In genomic region chr10:96832721-96833219, GRCh38 we compare ENCODE assay signal across 8 cellular contexts. TPM values are rescaled to one million over a fixed set of nuclear protein-coding genes. Genes with fewer than 3 reads are reported as not detected.
DNase-seq lines count a peak whose midpoint lies in the region; TF ChIP-seq lines count a peak whose summit lies in the region.

No MANE protein-coding gene starts in this region.

- no peak overlapping the region for H2AK5ac ChIP-seq in H9 (ENCODE audit: insufficient read length, low read length)

- H3K36me3 ChIP-seq in ascending aorta (no peaks in the 10 kb centered on the region), hepatocyte (replicated peaks; ENCODE audit: insufficient read depth, low read depth) (no peaks in the 10 kb centered on the region), vagina (no peaks in the 10 kb centered on the region)

- no peaks in the 10 kb centered on the region for H3K9me3 Mint-ChIP-seq in H9

- H3K4me3 Mint-ChIP-seq in H9: peak overlapping the region; percentile 84 to 88

- H2BK20ac ChIP-seq in H9 (ENCODE audit: low read depth, low read length, poor library complexity, severe bottlenecking): no peak overlapping the region

- H3K36me3 Mint-ChIP-seq in H9 (ENCODE audit: insufficient read depth in 1 of 3, low read depth in 3 of 3): peaks cover 5 to 17% (median 10%) of the 10 kb centered on the region in 3 experiments; a peak in 6 of 7 replicates

- H3K4me3 ChIP-seq in ascending aorta (peak overlapping the region; percentile 71 to 92), hepatocyte (peak overlapping the region; percentile 51), vagina (peak overlapping the region; percentile 70 to 96)

- peaks cover 40% of the 10 kb centered on the region in 2 experiments for H3K4me1 Mint-ChIP-seq in H9

- no peak overlapping the region for H4K5ac ChIP-seq in H9 (ENCODE audit: insufficient read length, low read depth, low read length)

- H3K27me3 ChIP-seq in H9 (ENCODE audit: insufficient read depth, low read length) (no peaks in the 10 kb centered on the region), ascending aorta (no peaks in the 10 kb centered on the region), hepatocyte (no peaks in the 10 kb centered on the region), vagina (no peaks in the 10 kb centered on the region)

- no peak overlapping the region for H2BK5ac ChIP-seq in H9 (ENCODE audit: insufficient read length, low read length)

- H2AFZ ChIP-seq in H9 (ENCODE audit: low read length) (no peak overlapping the region), hepatocyte (peak overlapping the region; percentile 6)

- peaks cover under 1% of the 10 kb centered on the region; the same call in 1 of the 2 replicates for H3K27me3 Mint-ChIP-seq in H9 (ENCODE audit: low read depth)

- H4K20me1 ChIP-seq in H9 (ENCODE audit: control insufficient read depth, insufficient read depth, insufficient read length): no peaks in the 10 kb centered on the region
- H4K20me1 ChIP-seq in hepatocyte (ENCODE audit: insufficient read depth, poor library complexity, severe bottlenecking): peaks cover 43% of the 10 kb centered on the region

- no peak overlapping the region for H2BK12ac ChIP-seq in H9 (ENCODE audit: insufficient read length, low read depth, low read length)

- H3K4me1 ChIP-seq in H9 (ENCODE audit: insufficient read depth, low read length) (no peaks in the 10 kb centered on the region; the same call in 1 of the 2 replicates), ascending aorta (peaks cover 0 to 19% of the 10 kb centered on the region in 2 donors), hepatocyte (ENCODE audit: insufficient read depth) (peaks cover 12% of the 10 kb centered on the region), vagina (peaks cover 48% of the 10 kb centered on the region)

- peaks cover 3% of the 10 kb centered on the region for H3K23me2 ChIP-seq in H9 (ENCODE audit: insufficient read length, low read depth, low read length, poor library complexity, severe bottlenecking)

- TF ChIP-seq CTCF in GM10266 (IDR thresholded peaks at IDR 0.05; ENCODE audit: control insufficient read depth, insufficient read depth, low read depth, missing control alignments) (no peak), H9 (conservative IDR thresholded peaks at IDR 0.05) (0 out of 3 replicates have a peak, but pooled peaks have one; percentile 8), ascending aorta (IDR thresholded peaks at IDR 0.05) (no peak), hepatocyte (IDR thresholded peaks at IDR 0.05; ENCODE audit: poor library complexity) (no peak), vagina (IDR thresholded peaks at IDR 0.05) (no peak)

- no peak overlapping the region for H3K23ac ChIP-seq in H9 (ENCODE audit: insufficient read length, low read depth, low read length)

- H3K9me2 ChIP-seq in hepatocyte (replicated peaks; ENCODE audit: insufficient read depth): no peaks in the 10 kb centered on the region

- peaks cover 24% of the 10 kb centered on the region; the same call in 1 of the 2 replicates for H3K79me2 ChIP-seq in H9 (ENCODE audit: insufficient read depth, low read length)
- peaks cover 48% of the 10 kb centered on the region for H3K79me2 ChIP-seq in hepatocyte

- no peak overlapping the region for H4K91ac ChIP-seq in H9 (ENCODE audit: insufficient read length, low read depth, low read length)

- no peaks in the 10 kb centered on the region for H3K79me1 ChIP-seq in H9 (ENCODE audit: insufficient read depth, low read depth, low read length, poor library complexity, severe bottlenecking)

- H3K14ac ChIP-seq in H9 (ENCODE audit: insufficient read depth, low read length): peak overlapping the region; percentile 73

- H3K9ac ChIP-seq in H9 (ENCODE audit: extremely low read depth, insufficient read length, low read length): peak overlapping the region; percentile 25

- H3K27ac ChIP-seq in H9 (ENCODE audit: insufficient read length, low read depth, low read length) (no peak overlapping the region), ascending aorta (peak overlapping the region; percentile 92 to 98), hepatocyte (peak overlapping the region; percentile 100), vagina (peak overlapping the region; percentile 97)

- H3K4ac ChIP-seq in H9 (ENCODE audit: low read depth, low read length): no peak overlapping the region

- peak overlapping the region; percentile 81 for H3K4me2 ChIP-seq in H9 (ENCODE audit: insufficient read depth, insufficient read length, low read length)
- H3K4me2 ChIP-seq in hepatocyte: peak overlapping the region; percentile 86

- H3K56ac ChIP-seq in H9 (ENCODE audit: insufficient read length, low read depth, low read length): no peak overlapping the region

- intact Hi-C loops in ascending aorta (cut with DNase I) (loop anchor here (1.0 to 5.0 kb wide), 7 partner anchors 32 to 460 kb away; partner anchors contain the start of genes ARHGAP19, TLL2 and TM9SF3), vagina (cut with DNase I) (no loop called here)

- H3T11ph ChIP-seq in H9 (ENCODE audit: low read length): no peak overlapping the region

- peak overlapping the region in 1 of 3 experiments; percentile 64; a peak in 2 of 7 replicates for H3K27ac Mint-ChIP-seq in H9

- no peak overlapping the region for H3K18ac ChIP-seq in H9 (ENCODE audit: insufficient read length, low read depth, low read length)

- DNase-seq in GM10266 (ENCODE audit: extremely low spot score): peak; percentile 97
- peak; percentile 75 for DNase-seq in H9
- peak; percentile 70 for DNase-seq in M059J (ENCODE audit: low read depth)
- DNase-seq in T-helper 2 cell: peak; percentile 75 to 93 (median 81)
- DNase-seq in ascending aorta (ENCODE audit: low spot score in 2 of 2): peak; percentile 30 to 90
- peak; percentile 95 for DNase-seq in hepatocyte (ENCODE audit: low spot score)
- peak; percentile 83 for DNase-seq in retina
- no peak for DNase-seq in vagina (ENCODE audit: extremely low spot score in 2 of 2)

- no peak overlapping the region for H2BK120ac ChIP-seq in H9 (ENCODE audit: low read depth, low read length, poor library complexity, severe bottlenecking)

- no peak overlapping the region for H4K8ac ChIP-seq in H9 (replicated peaks; ENCODE audit: insufficient read length, low read depth, low read length)

- no CpG with 5 or more reads among the region's 72 CpGs for WGBS in H9 (ENCODE audit: extremely low coverage, insufficient read length, low lambda C conversion rate)
- 0% methylated on average over 11 of the region's 72 CpGs for WGBS in hepatocyte (ENCODE audit: low lambda C conversion rate, missing lambda C conversion rate)

- H2BK15ac ChIP-seq in H9 (ENCODE audit: low read depth, low read length): no peak overlapping the region

- H3K9me3 ChIP-seq in H9 (ENCODE audit: control insufficient read depth, low read depth, low read length): no peaks in the 10 kb centered on the region
- H3K9me3 ChIP-seq in ascending aorta: no peaks in the 10 kb centered on the region
- H3K9me3 ChIP-seq in hepatocyte (ENCODE audit: low read depth): no peaks in the 10 kb centered on the region
- H3K9me3 ChIP-seq in vagina: no peaks in the 10 kb centered on the region

- TF ChIP-seq POLR2A in vagina (IDR thresholded peaks at IDR 0.05): peak in 1 of 2 donors; percentile 36

RNA-seq across cellular contexts. Expression of gene LCOR, which starts 0.7 kb away (rescaled TPM):
- total RNA-seq in H9 (2021): 39.8 and 42.1 TPM in 2 replicates
- total RNA-seq in M059J (2014; rRNA removed; shearing (Covaris generic)): 7.2 and 15.8 TPM in 2 replicates
- total RNA-seq in ascending aorta: 7.5 TPM
- total RNA-seq in hepatocyte: 48.7 and 52.4 TPM in 2 replicates
- polyA plus RNA-seq in hepatocyte: 24.0 and 26.1 TPM in 2 replicates
- 85.2 TPM for total RNA-seq in vagina

Comparison
In these comparisons a context has a peak if more than half of its experiments do, and no peak if none do; other contexts are left out.
1. DNase-seq: peak in GM10266 (single experiment), H9 (single experiment), M059J (single experiment), T-helper 2 cell (5 of 5), ascending aorta (2 of 2), hepatocyte (single experiment) and retina (single experiment); none in vagina (0 of 2).
2. Peak in every context shown above with its lines, with median percentiles within 50 percentile points of each other: H3K4me3 ChIP-seq.